33 cellular contexts compared by ENCODE assay signal in the genomic region with DNA sequence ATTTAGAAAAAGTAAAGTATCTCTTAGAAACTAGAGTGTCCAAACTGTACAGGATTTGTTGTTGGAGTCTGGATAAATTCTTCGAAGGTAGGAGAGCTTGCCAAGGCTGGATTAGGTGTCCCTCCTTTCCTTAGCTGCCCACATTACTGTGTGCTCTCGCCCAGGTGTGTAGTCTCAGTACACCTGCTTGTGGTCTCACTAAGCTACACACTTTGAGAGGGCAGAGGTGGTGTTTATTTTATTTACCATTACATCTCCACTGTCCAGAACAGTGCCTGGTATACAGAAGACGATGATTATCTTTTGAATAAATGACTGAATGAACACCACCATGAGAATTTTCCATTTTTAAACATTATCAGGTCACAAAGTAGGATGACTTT. TPM values are rescaled to one million over a fixed set of nuclear protein-coding genes. Genes with fewer than 3 reads are reported as not detected.
"Had no signal": no experiment of that assay in that cellular context is flagged by ENCODE, and none has a peak within 500 bp of the region (broad histone marks: within the 10 kb centered on the region; RNA-seq: fewer than 3 reads in every experiment).

No MANE protein-coding gene starts in this region.

- ATAC-seq: effector memory CD8-positive, alpha-beta T cell; esophagus mucosa; gastrocnemius medialis; heart right ventricle; left cardiac atrium; left lung; left ventricle myocardium superior; lower lobe of right lung; naive thymus-derived CD4-positive, alpha-beta T cell had no signal

- H3K4me1 ChIP-seq: colonic mucosa, esophagus squamous epithelium, gastrocnemius medialis, left lung, lower lobe of right lung had no signal

- H3K27ac Mint-ChIP-seq: dendritic cell treated with granulocyte-macrophage colony-stimulating factor and Interleukin-4, amounts not matched to agents 40 ng/mL and 50 ng/mL, for 4 days; effector memory CD8-positive, alpha-beta T cell; endodermal cell; naive thymus-derived CD4-positive, alpha-beta T cell had no signal

- H3K27me3 Mint-ChIP-seq: dendritic cell treated with granulocyte-macrophage colony-stimulating factor and Interleukin-4, amounts not matched to agents 40 ng/mL and 50 ng/mL, for 4 days; effector memory CD8-positive, alpha-beta T cell; naive thymus-derived CD4-positive, alpha-beta T cell had no signal

- DNase-seq: colonic mucosa; cortex of kidney; effector CD8-positive, alpha-beta T cell; effector memory CD8-positive, alpha-beta T cell; endodermal cell; erythroblast; esophagus squamous epithelium; foreskin fibroblast; foreskin melanocyte; gastrocnemius medialis; glutamatergic neuron; head of caudate nucleus; heart right ventricle; hippocampal formation; left cardiac atrium; left lung; left ventricle myocardium superior; lower lobe of right lung; mesenchymal stem cell; midbrain; naive thymus-derived CD4-positive, alpha-beta T cell had no signal

- H3K9me3 Mint-ChIP-seq: dendritic cell treated with granulocyte-macrophage colony-stimulating factor and Interleukin-4, amounts not matched to agents 40 ng/mL and 50 ng/mL, for 4 days; effector memory CD8-positive, alpha-beta T cell; endodermal cell had no signal

- H3K36me3 ChIP-seq: colonic mucosa, gastrocnemius medialis, left lung, lower lobe of right lung had no signal

- H3K27ac ChIP-seq: colonic mucosa, epithelial cell of prostate, esophagus squamous epithelium, gastrocnemius medialis, heart right ventricle, left lung, lower lobe of right lung had no signal

- FAIRE-seq: endometrium, islet of Langerhans, keratinocyte had no signal

- H3K4me3 ChIP-seq: colonic mucosa, esophagus squamous epithelium, gastrocnemius medialis, heart right ventricle, left lung, lower lobe of right lung had no signal

- H3K9me3 ChIP-seq: colonic mucosa, esophagus squamous epithelium, gastrocnemius medialis, heart right ventricle, left lung, lower lobe of right lung had no signal

- H3K4me3 Mint-ChIP-seq: dendritic cell treated with granulocyte-macrophage colony-stimulating factor and Interleukin-4, amounts not matched to agents 40 ng/mL and 50 ng/mL, for 4 days; effector memory CD8-positive, alpha-beta T cell; endodermal cell; naive thymus-derived CD4-positive, alpha-beta T cell had no signal

- H3K27me3 ChIP-seq: colonic mucosa, esophagus squamous epithelium, gastrocnemius medialis, heart right ventricle, left lung had no signal

RNA-seq across cellular contexts. Expression of a gene that starts 36.5 kb away (rescaled TPM):
- total RNA-seq: colonic mucosa; dermis microvascular lymphatic vessel endothelial cell; endodermal cell; esophagus mucosa; glomerular endothelial cell; kidney epithelial cell; left ventricle myocardium superior; lower lobe of right lung; lung microvascular endothelial cell; mononuclear cell; mucosa of gallbladder; naive thymus-derived CD4-positive, alpha-beta T cell had no signal
